Comparison of ENCODE assay signal across 1 cellular context in the genomic region with DNA sequence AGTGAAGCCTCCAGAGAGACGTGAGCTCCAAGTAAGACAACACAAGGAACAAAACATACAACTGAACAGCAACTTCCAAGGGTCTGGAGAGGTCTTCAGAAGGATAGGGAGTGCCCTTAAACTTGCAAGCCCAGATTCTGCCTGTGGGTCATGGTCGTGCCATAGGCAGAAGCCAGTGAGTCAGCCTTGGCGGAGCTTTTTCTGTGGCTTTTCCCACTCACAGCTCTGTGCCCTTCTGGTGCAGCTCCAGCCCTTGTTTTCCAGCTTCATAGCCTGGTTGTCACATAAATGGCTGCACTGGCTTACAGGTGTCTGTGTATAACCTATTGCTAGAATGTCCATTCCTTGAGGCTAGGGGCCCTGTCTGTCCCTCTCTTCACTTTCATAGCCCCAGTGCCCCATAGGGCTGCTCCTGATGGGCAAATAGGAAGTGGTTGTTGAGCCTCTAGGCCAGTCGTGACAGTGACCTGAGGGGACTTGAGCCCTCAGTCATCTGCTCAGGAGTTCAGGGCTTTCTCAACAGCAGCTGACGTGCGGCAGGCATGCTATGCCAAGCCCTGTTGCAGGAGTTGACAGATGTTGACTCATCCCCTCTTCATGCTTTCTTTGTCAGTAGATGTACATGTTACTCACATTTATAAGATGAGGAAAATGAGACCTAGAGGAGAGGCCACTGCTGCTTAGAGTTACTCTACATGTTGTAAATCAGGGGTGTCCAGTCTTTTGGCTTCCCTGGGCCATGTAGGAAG.
TF ChIP-seq lines count a peak whose summit lies in the region.

No MANE protein-coding gene starts in this region.

TF ChIP-seq in IMR-90, 13 proteins besides CTCF, POLR2A, EP300 and RAD21 (continued from another document):
- no peak for TF ChIP-seq RFX5 (IDR thresholded peaks at IDR 0.05; ENCODE audit: low read depth, low read length)
- 0 out of 2 replicates have a peak, but pooled peaks have one; percentile 14 for TF ChIP-seq MAFK (IDR thresholded peaks at IDR 0.05; ENCODE audit: low read depth, low read length)
- TF ChIP-seq, protein P1, sequence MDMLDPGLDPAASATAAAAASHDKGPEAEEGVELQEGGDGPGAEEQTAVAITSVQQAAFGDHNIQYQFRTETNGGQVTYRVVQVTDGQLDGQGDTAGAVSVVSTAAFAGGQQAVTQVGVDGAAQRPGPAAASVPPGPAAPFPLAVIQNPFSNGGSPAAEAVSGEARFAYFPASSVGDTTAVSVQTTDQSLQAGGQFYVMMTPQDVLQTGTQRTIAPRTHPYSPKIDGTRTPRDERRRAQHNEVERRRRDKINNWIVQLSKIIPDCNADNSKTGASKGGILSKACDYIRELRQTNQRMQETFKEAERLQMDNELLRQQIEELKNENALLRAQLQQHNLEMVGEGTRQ (IDR thresholded peaks at IDR 0.05; ENCODE audit: low read depth, low read length) = peak; percentile 27; the same call in 1 of the 2 replicates
- peak; percentile 99 for TF ChIP-seq MXI1 (IDR thresholded peaks at IDR 0.05; ENCODE audit: borderline replicate concordance, low read depth, low read length)
- TF ChIP-seq BHLHE40 (IDR thresholded peaks at IDR 0.05; ENCODE audit: low read depth, low read length) = peak; percentile 67
- no peak for TF ChIP-seq CHD1 (IDR thresholded peaks at IDR 0.05; ENCODE audit: low read depth, low read length)
- TF ChIP-seq FOS (IDR thresholded peaks at IDR 0.05; ENCODE audit: low read depth, low read length) = peak; percentile 77
- TF ChIP-seq CEBPB (IDR thresholded peaks at IDR 0.05; ENCODE audit: low read depth, low read length) = peak; percentile 94
